In the genomic region with DNA sequence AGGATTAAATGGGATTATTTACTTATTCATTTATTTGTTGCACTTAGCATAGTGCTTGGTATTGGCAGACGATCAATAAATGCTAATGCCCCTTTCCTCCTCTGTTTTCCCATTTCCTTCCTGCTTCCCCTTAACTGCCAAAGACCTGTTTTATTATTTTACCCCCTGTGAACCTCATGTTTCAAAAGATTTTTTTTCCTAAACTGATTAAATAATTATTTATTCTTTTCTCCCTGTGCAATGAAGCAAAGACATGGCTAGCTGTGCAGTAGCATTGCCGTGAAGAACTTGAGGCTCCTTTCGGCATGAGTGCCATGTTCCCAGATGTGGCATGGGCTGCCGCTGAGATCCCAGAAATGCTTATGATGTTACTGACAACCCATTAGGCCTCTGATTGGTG, we compare ENCODE assay signal across 25 cellular contexts.
DNase-seq lines count a peak whose midpoint lies in the region; ATAC-seq, FAIRE-seq and TF ChIP-seq lines count a peak whose summit lies in the region.
"Had no signal": no experiment of that assay in that cellular context is flagged by ENCODE, and none has a peak within 500 bp of the region (broad histone marks: within the 10 kb centered on the region; RNA-seq: fewer than 3 reads in every experiment).

No MANE protein-coding gene starts in this region.

- TF ChIP-seq POLR2A in spleen (IDR thresholded peaks at IDR 0.05) (no peak), H54 (IDR thresholded peaks at IDR 0.05; ENCODE audit: low read depth, low read length) (no peak), heart left ventricle (IDR thresholded peaks at IDR 0.05) (no peak)

- no peak for TF ChIP-seq CTCF in A673 (conservative IDR thresholded peaks at IDR 0.05; ENCODE audit: low read depth, low read length)
- TF ChIP-seq CTCF in brain (conservative IDR thresholded peaks at IDR 0.05) = no peak
- TF ChIP-seq CTCF in spleen (IDR thresholded peaks at IDR 0.05 in 8 of 11, conservative IDR thresholded peaks at IDR 0.05 in 3 of 11) = no peak
- TF ChIP-seq CTCF in heart left ventricle (IDR thresholded peaks at IDR 0.05) = no peak

- H3K9me3 ChIP-seq in A673 (ENCODE audit: low read depth, low read length, poor library complexity, severe bottlenecking) (no peaks in the 10 kb centered on the region), spleen (no peaks in the 10 kb centered on the region), heart left ventricle (no peaks in the 10 kb centered on the region)
- H3K9me3 ChIP-seq: A549, BE2C, BLaER1 had no signal

- no peaks in the 10 kb centered on the region for H3K36me3 ChIP-seq in A673 (ENCODE audit: insufficient read depth, low read length, poor library complexity, severe bottlenecking)
- no peaks in the 10 kb centered on the region for H3K36me3 ChIP-seq in spleen
- H3K36me3 ChIP-seq in heart left ventricle = no peaks in the 10 kb centered on the region
- H3K36me3 ChIP-seq: BE2C, BLaER1 had no signal

- POLR2A ChIA-PET in A673 (lab: Charles Lee; ENCODE audit: low non-redundant PET) = no interaction called here

- FAIRE-seq in H54 (lab: Jason Lieb, UNC) = no peak
- FAIRE-seq: A549, GM12878, GM12892 had no signal

- H3K4me1 ChIP-seq in A673 (ENCODE audit: insufficient read depth, low read length, poor library complexity, severe bottlenecking) (peaks cover 23% of the 10 kb centered on the region), spleen (peaks cover 2 to 13% (median 6%) of the 10 kb centered on the region in 6 donors), heart left ventricle (no peaks in the 10 kb centered on the region)
- H3K4me1 ChIP-seq: A549, BE2C had no signal

- H3K4me1 Mint-ChIP-seq in brain = peaks cover 47% of the 10 kb centered on the region
- H3K4me1 Mint-ChIP-seq: CD14-positive monocyte; CD4-positive, alpha-beta memory T cell; CD4-positive, CD25-positive, alpha-beta regulatory T cell; CD8-positive, alpha-beta memory T cell had no signal

- H3K27ac ChIP-seq in A673 (ENCODE audit: low read depth, low read length, poor library complexity, severe bottlenecking) = peak overlapping the region; percentile 25
- no peak overlapping the region for H3K27ac ChIP-seq in spleen
- H3K27ac ChIP-seq in heart left ventricle = no peak overlapping the region
- H3K27ac ChIP-seq: 22Rv1, A549, BLaER1 had no signal

- H3K27me3 Mint-ChIP-seq in brain = no peaks in the 10 kb centered on the region
- H3K27me3 Mint-ChIP-seq: CD4-positive, CD25-positive, alpha-beta regulatory T cell had no signal

- CTCF ChIA-PET in A673 (lab: Charles Lee) = interaction anchor here (0.6 kb wide), 1 partner anchor 98 kb away, joined by 4 read pairs; no protein-coding TSS in a partner anchor

- DNase-seq in A673 (ENCODE audit: low spot score) (peak; percentile 86), DMS79 treated with DMSO at 0.1 percent for 48 hours (lab: John Stamatoyannopoulos, UW) (peak; percentile 78), spleen (peak; percentile 14), H54 (ENCODE audit: insufficient read length, low spot score) (no peak), heart left ventricle (no peak)
- DNase-seq: ACHN; BE2C; C1 segment of cervical spinal cord; CD4-positive, alpha-beta memory T cell; CD4-positive, CD25-positive, alpha-beta regulatory T cell; CD8-positive, alpha-beta memory T cell; COR-L47; DMS 273 treated with DMSO at 0.1 percent for 48 hours; DMS53; DND-41; EL; GDM1 had no signal

- no peak for ATAC-seq in GM18858 (IDR thresholded peaks at IDR 0.05; ENCODE audit: unreplicated experiment)
- ATAC-seq in heart left ventricle = no peak
- ATAC-seq: A549, GM12878 had no signal

- 85 to 92% (median 91%) methylated on average over 4 of the region's 4 CpGs for WGBS in spleen, 5 donors
- 77 to 82% (median 80%) methylated on average over 4 of the region's 4 CpGs for WGBS in heart left ventricle, 4 donors

- H3K36me3 Mint-ChIP-seq in brain = peaks cover 7% of the 10 kb centered on the region
- H3K36me3 Mint-ChIP-seq: CD14-positive monocyte; CD4-positive, alpha-beta memory T cell; CD4-positive, CD25-positive, alpha-beta regulatory T cell; CD8-positive, alpha-beta memory T cell had no signal

- H3K27me3 ChIP-seq in A673 (replicated peaks; ENCODE audit: insufficient read depth, low read depth, low read length, poor library complexity) (no peaks in the 10 kb centered on the region), spleen (replicated peaks in 1 of 7) (peaks cover 0 to 4% (median 0%) of the 10 kb centered on the region in 7 donors), heart left ventricle (peaks cover 0 to 7% (median 0%) of the 10 kb centered on the region in 9 donors)
- H3K27me3 ChIP-seq: BE2C, BLaER1 had no signal

- no TSS peak for BruUV-seq in A673 (replicated peaks; lab: Mats Ljungman, UMichigan)

- H3K4me3 ChIP-seq in A673 (ENCODE audit: low read depth, low read length, poor library complexity, severe bottlenecking) (no peak overlapping the region), spleen (no peak overlapping the region), heart left ventricle (no peak overlapping the region)
- H3K4me3 ChIP-seq: A549, BLaER1, GM12878 had no signal

- H3K9me3 Mint-ChIP-seq in brain = peaks cover 0 to 7% (median 0%) of the 10 kb centered on the region in 5 experiments
- H3K9me3 Mint-ChIP-seq: CD14-positive monocyte; CD4-positive, alpha-beta memory T cell; CD8-positive, alpha-beta memory T cell had no signal

- intact Hi-C loops in A673 (cut with micrococcal nuclease; ENCODE audit: unreplicated experiment) = no loop called here
- intact Hi-C loops in spleen (cut with DNase I; ENCODE audit: low total_unique reads) = no loop called here
- intact Hi-C loops in heart left ventricle (cut with DNase I) = loop anchor here in 1 of 10 donors (10.0 kb wide), 1 partner anchor 62 kb away; no protein-coding TSS in a partner anchor

- H3K4me3 Mint-ChIP-seq in brain = peak overlapping the region in 2 of 5 experiments; percentile 24 to 66
- H3K4me3 Mint-ChIP-seq: CD14-positive monocyte; CD4-positive, alpha-beta memory T cell; CD4-positive, CD25-positive, alpha-beta regulatory T cell; CD8-positive, alpha-beta memory T cell had no signal

- peak overlapping the region in 3 of 5 experiments; percentile 36 to 82 (median 40) for H3K27ac Mint-ChIP-seq in brain
- H3K27ac Mint-ChIP-seq: CD14-positive monocyte; CD4-positive, alpha-beta memory T cell; CD4-positive, CD25-positive, alpha-beta regulatory T cell; CD8-positive, alpha-beta memory T cell had no signal

Comparison
In these comparisons a context has a peak if more than half of its experiments do, and no peak if none do; other contexts are left out.
1. DNase-seq: peak in A673 (single experiment), DMS79 treated with DMSO at 0.1 percent for 48 hours (single experiment) and spleen (single experiment); none in H54 (single experiment) and heart left ventricle (0 of 5).